ENCODE assay signal across 19 cellular contexts in genomic region chr19:28424041-28424440, GRCh38.
DNase-seq lines count a peak whose midpoint lies in the region; FAIRE-seq and TF ChIP-seq lines count a peak whose summit lies in the region.
"Had no signal": no experiment of that assay in that cellular context is flagged by ENCODE, and none has a peak within 500 bp of the region (broad histone marks: within the 10 kb centered on the region; RNA-seq: fewer than 3 reads in every experiment).

No MANE protein-coding gene starts in this region.

- H3K4me1 Mint-ChIP-seq in endodermal cell (peaks cover 36% of the 10 kb centered on the region), progenitor cell of endocrine pancreas (ENCODE audit: low read depth) (peaks cover 44% of the 10 kb centered on the region)
- no peaks in the 10 kb centered on the region for H3K4me1 Mint-ChIP-seq in activated T-helper 2 cell treated with anti-CD3 and anti-CD28 coated beads, Interferon-gamma antibody, Interleukin-2, Interleukin-4, amounts not matched to agents 10 μg/mL and 5 μg/mL and 100 μg/mL, durations not matched to agents 14 hours and 24 hours and 36 hours (ENCODE audit: low read depth)

- H3K27me3 Mint-ChIP-seq in endodermal cell (ENCODE audit: insufficient read depth) (no peaks in the 10 kb centered on the region), progenitor cell of endocrine pancreas (no peaks in the 10 kb centered on the region)
- no peaks in the 10 kb centered on the region for H3K27me3 Mint-ChIP-seq in activated T-helper 2 cell treated with anti-CD3 and anti-CD28 coated beads, Interferon-gamma antibody, Interleukin-2, Interleukin-4, amounts not matched to agents 10 μg/mL and 5 μg/mL and 100 μg/mL, durations not matched to agents 14 hours and 24 hours and 36 hours (ENCODE audit: low read depth)
- H3K27me3 Mint-ChIP-seq: CD4-positive, alpha-beta T cell had no signal

- H3K9ac ChIP-seq in HUES48 (ENCODE audit: low read depth, low read length) (peak overlapping the region; percentile 34; the same call in 1 of the 2 replicates), endodermal cell (ENCODE audit: extremely low read depth, low read length, poor library complexity, severe bottlenecking) (no peak overlapping the region), kidney (ENCODE audit: low read length in 2 of 2) (no peak overlapping the region)

- no peak overlapping the region for H3K4me3 Mint-ChIP-seq in endodermal cell
- H3K4me3 Mint-ChIP-seq in progenitor cell of endocrine pancreas (ENCODE audit: low read depth), result no peak overlapping the region
- H3K4me3 Mint-ChIP-seq in activated T-helper 2 cell treated with anti-CD3 and anti-CD28 coated beads, Interferon-gamma antibody, Interleukin-2, Interleukin-4, amounts not matched to agents 10 μg/mL and 5 μg/mL and 100 μg/mL, durations not matched to agents 14 hours and 24 hours and 36 hours (ENCODE audit: low read depth), result no peak overlapping the region
- H3K4me3 Mint-ChIP-seq: CD4-positive, alpha-beta T cell; HFFc6 had no signal

- no peaks in the 10 kb centered on the region for H3K36me3 ChIP-seq in HUES48 (ENCODE audit: control insufficient read depth, insufficient read depth, low read length)
- no peaks in the 10 kb centered on the region for H3K36me3 ChIP-seq in endodermal cell (ENCODE audit: control insufficient read depth, insufficient read depth, low read length)
- no peaks in the 10 kb centered on the region for H3K36me3 ChIP-seq in kidney (ENCODE audit: control insufficient read depth in 1 of 2, insufficient read depth in 2 of 2, low read length in 2 of 2)

- H3K9me3 ChIP-seq in HUES48 (ENCODE audit: control insufficient read depth, insufficient read depth, low read length), result no peaks in the 10 kb centered on the region
- H3K9me3 ChIP-seq in endodermal cell (ENCODE audit: control insufficient read depth, low read length), result no peaks in the 10 kb centered on the region
- no peaks in the 10 kb centered on the region for H3K9me3 ChIP-seq in kidney (ENCODE audit: control insufficient read depth in 1 of 2, low read length in 2 of 2)

- H3K4me1 ChIP-seq in HUES48 (ENCODE audit: control insufficient read depth, insufficient read depth, low read length) (peaks cover 37% of the 10 kb centered on the region), endodermal cell (ENCODE audit: control insufficient read depth, insufficient read depth, low read length) (peaks cover 8% of the 10 kb centered on the region), kidney (ENCODE audit: control insufficient read depth in 1 of 2, insufficient read depth in 1 of 2, low read depth in 1 of 2, low read length in 2 of 2) (no peaks in the 10 kb centered on the region)

- DNase-seq in endodermal cell (peak; percentile 83), iPS-NIHi7 (ENCODE audit: extremely low spot score) (peak; percentile 52), progenitor cell of endocrine pancreas (ENCODE audit: low spot score, unreplicated experiment) (no peak), kidney (no peak), Kasumi-1 (lab: John Stamatoyannopoulos, UW) (no peak)
- DNase-seq in activated T-helper 2 cell treated with anti-CD3 and anti-CD28 coated beads, Interferon-gamma antibody, Interleukin-2, Interleukin-4, amounts not matched to agents 10 μg/mL and 5 μg/mL and 100 μg/mL, durations not matched to agents 14 hours and 24 hours and 36 hours (ENCODE audit: low spot score), result no peak
- DNase-seq: ACHN; Calu3; CD4-positive, alpha-beta T cell; DMS79; GDM1; HFFc6; NCI-H1417 treated with DMSO at 0.1 percent for 48 hours; NCI-H2029; NCI-H510A; SIG-M5 had no signal

- TF ChIP-seq CTCF in endodermal cell (conservative IDR thresholded peaks at IDR 0.05) (no peak), progenitor cell of endocrine pancreas (IDR thresholded peaks at IDR 0.05; ENCODE audit: unreplicated experiment) (no peak), kidney (IDR thresholded peaks at IDR 0.05; ENCODE audit: borderline replicate concordance, extremely low read depth, insufficient read depth) (no peak)

- intact Hi-C loops in activated T-helper 2 cell treated with anti-CD3 and anti-CD28 coated beads, Interferon-gamma antibody, Interleukin-2, Interleukin-4, amounts not matched to agents 10 μg/mL and 5 μg/mL and 100 μg/mL, durations not matched to agents 14 hours and 24 hours and 36 hours (cut with micrococcal nuclease), result no loop called here
- intact Hi-C loops in kidney (cut with DNase I), result no loop called here

- WGBS in endodermal cell (ENCODE audit: insufficient coverage in 1 of 2, insufficient read length in 1 of 2), 2 experiments, result 65 to 84% methylated on average over 5 to 6 of the region's 6 CpGs

- no peak for FAIRE-seq in kidney (lab: Jason Lieb, UNC)
- FAIRE-seq: GM12892 had no signal

- H3K4me3 ChIP-seq in HUES48 (ENCODE audit: low read depth, low read length) (peak overlapping the region; percentile 18; the same call in 1 of the 2 replicates), endodermal cell (ENCODE audit: low read length) (no peak overlapping the region), kidney (ENCODE audit: low read length in 2 of 2) (no peak overlapping the region)

- H3K27me3 ChIP-seq in HUES48 (ENCODE audit: control insufficient read depth, insufficient read depth, low read length) (no peaks in the 10 kb centered on the region), endodermal cell (ENCODE audit: control insufficient read depth, insufficient read depth, low read length, poor library complexity, severe bottlenecking) (no peaks in the 10 kb centered on the region)

- H3K9me3 Mint-ChIP-seq in endodermal cell (no peaks in the 10 kb centered on the region), progenitor cell of endocrine pancreas (ENCODE audit: low read depth) (peaks cover 6% of the 10 kb centered on the region)
- no peaks in the 10 kb centered on the region for H3K9me3 Mint-ChIP-seq in activated T-helper 2 cell treated with anti-CD3 and anti-CD28 coated beads, Interferon-gamma antibody, Interleukin-2, Interleukin-4, amounts not matched to agents 10 μg/mL and 5 μg/mL and 100 μg/mL, durations not matched to agents 14 hours and 24 hours and 36 hours
- H3K9me3 Mint-ChIP-seq: CD4-positive, alpha-beta T cell had no signal

- H3K27ac ChIP-seq in HUES48 (ENCODE audit: low read depth, low read length), result peak overlapping the region; percentile 85
- H3K27ac ChIP-seq in endodermal cell (ENCODE audit: low read depth, low read length), result no peak overlapping the region
- no peak overlapping the region for H3K27ac ChIP-seq in kidney (ENCODE audit: low read depth in 2 of 2, low read length in 2 of 2)
- H3K27ac ChIP-seq: HL-60 had no signal

- H3K27ac Mint-ChIP-seq in endodermal cell (peak overlapping the region; percentile 88), progenitor cell of endocrine pancreas (peak overlapping the region; percentile 3)
- no peak overlapping the region for H3K27ac Mint-ChIP-seq in activated T-helper 2 cell treated with anti-CD3 and anti-CD28 coated beads, Interferon-gamma antibody, Interleukin-2, Interleukin-4, amounts not matched to agents 10 μg/mL and 5 μg/mL and 100 μg/mL, durations not matched to agents 14 hours and 24 hours and 36 hours
- H3K27ac Mint-ChIP-seq: CD4-positive, alpha-beta T cell; HFFc6 had no signal

- H3K36me3 Mint-ChIP-seq in endodermal cell (ENCODE audit: low read depth), result no peaks in the 10 kb centered on the region
- H3K36me3 Mint-ChIP-seq in progenitor cell of endocrine pancreas (ENCODE audit: insufficient read depth), result no peaks in the 10 kb centered on the region
- H3K36me3 Mint-ChIP-seq in activated T-helper 2 cell treated with anti-CD3 and anti-CD28 coated beads, Interferon-gamma antibody, Interleukin-2, Interleukin-4, amounts not matched to agents 10 μg/mL and 5 μg/mL and 100 μg/mL, durations not matched to agents 14 hours and 24 hours and 36 hours (ENCODE audit: low read depth), result no peaks in the 10 kb centered on the region

Comparison
In these comparisons a context has a peak if more than half of its experiments do, and no peak if none do; other contexts are left out.
1. DNase-seq: peak in endodermal cell (single experiment) and iPS-NIHi7 (single experiment); none in progenitor cell of endocrine pancreas (single experiment), activated T-helper 2 cell treated with anti-CD3 and anti-CD28 coated beads, Interferon-gamma antibody, Interleukin-2, Interleukin-4, amounts not matched to agents 10 μg/mL and 5 μg/mL and 100 μg/mL, durations not matched to agents 14 hours and 24 hours and 36 hours (single experiment), kidney (single experiment) and Kasumi-1 (0 of 2).